Comparison of ENCODE assay signal across 8 cellular contexts in genomic region chr3:52057806-52058099, GRCh38. TPM values are rescaled to one million over a fixed set of nuclear protein-coding genes. Genes with fewer than 3 reads are reported as not detected.
DNase-seq lines count a peak whose midpoint lies in the region; ATAC-seq and TF ChIP-seq lines count a peak whose summit lies in the region.

No MANE protein-coding gene starts in this region.

- no peaks in the 10 kb centered on the region for H3K27me3 Mint-ChIP-seq in natural killer cell treated with Interleukin-12 subunit alpha and Interleukin-12 subunit beta and Interleukin-15 and Interleukin-18, amount 100 ng/mL, for 72 hours

- peak overlapping the region in 51 of 59 donors; percentile 13 to 99 (median 88) for H3K27ac ChIP-seq in dorsolateral prefrontal cortex

- H3K27me3 ChIP-seq in dorsolateral prefrontal cortex, result no peaks in the 10 kb centered on the region

- ATAC-seq in natural killer cell treated with Interleukin-12 subunit alpha and Interleukin-12 subunit beta and Interleukin-15 and Interleukin-18, amount 100 ng/mL, for 72 hours, result no peak

- no peak overlapping the region for H3K27ac Mint-ChIP-seq in natural killer cell treated with Interleukin-12 subunit alpha and Interleukin-12 subunit beta and Interleukin-15 and Interleukin-18, amount 100 ng/mL, for 72 hours

- TF ChIP-seq CTCF in AG10803 (conservative IDR thresholded peaks at IDR 0.05; ENCODE audit: low read length) (no peak), LNCaP clone FGC (IDR thresholded peaks at IDR 0.05; ENCODE audit: control insufficient read depth, extremely low read depth, insufficient read depth) (no peak), dorsolateral prefrontal cortex (IDR thresholded peaks at IDR 0.05 in 54 of 56, conservative IDR thresholded peaks at IDR 0.05 in 2 of 56; ENCODE audit: low read depth in 1 of 56, partially characterized antibody in 56 of 56) (peak in 1 of 56 donors; percentile 1)

- peaks cover 19 to 24% of the 10 kb centered on the region in 2 donors for H3K4me1 Mint-ChIP-seq in natural killer cell treated with Interleukin-12 subunit alpha and Interleukin-12 subunit beta and Interleukin-15 and Interleukin-18, amount 100 ng/mL, for 72 hours (ENCODE audit: low read depth in 2 of 2)

- DNase-seq in AG10803 (ENCODE audit: low read depth) (no peak), LNCaP clone FGC (ENCODE audit: low read depth) (no peak), dorsolateral prefrontal cortex (no peak), NCI-H2081 treated with DMSO at 0.1 percent for 48 hours (lab: John Stamatoyannopoulos, UW) (no peak), NCI-H526 treated with DMSO at 0.1 percent for 48 hours (lab: John Stamatoyannopoulos, UW) (no peak), SIG-M5 treated with dmso at 0.1 percent for 504 hours (lab: John Stamatoyannopoulos, UW; ENCODE audit: unreplicated experiment) (no peak), GM19238 (ENCODE audit: insufficient read length, low spot score) (no peak)
- DNase-seq in natural killer cell treated with Interleukin-12 subunit alpha and Interleukin-12 subunit beta and Interleukin-15 and Interleukin-18, amount 100 ng/mL, for 72 hours (ENCODE audit: low spot score), result no peak

- intact Hi-C loops in dorsolateral prefrontal cortex (cut with DNase I), result loop anchor here (1.0 to 10.0 kb wide), 5 partner anchors 61 to 140 kb away; partner anchors contain the start of genes ALAS1 (in 1 of the 2), PARP3 (in 1 of the 2) and RRP9 (in 1 of the 2)

- H3K36me3 Mint-ChIP-seq in natural killer cell treated with Interleukin-12 subunit alpha and Interleukin-12 subunit beta and Interleukin-15 and Interleukin-18, amount 100 ng/mL, for 72 hours, result no peaks in the 10 kb centered on the region

- H3K4me3 Mint-ChIP-seq in natural killer cell treated with Interleukin-12 subunit alpha and Interleukin-12 subunit beta and Interleukin-15 and Interleukin-18, amount 100 ng/mL, for 72 hours, result peak overlapping the region; percentile 93

- no peaks in the 10 kb centered on the region for H3K9me3 Mint-ChIP-seq in natural killer cell treated with Interleukin-12 subunit alpha and Interleukin-12 subunit beta and Interleukin-15 and Interleukin-18, amount 100 ng/mL, for 72 hours

- H3K4me3 ChIP-seq in AG10803 (ENCODE audit: low read length) (peak overlapping the region; percentile 69), LNCaP clone FGC (ENCODE audit: low read depth, low read length) (peak overlapping the region; percentile 49), dorsolateral prefrontal cortex (peak overlapping the region; percentile 33 to 96 (median 66))

RNA-seq across cellular contexts. Expression of gene DUSP7, which starts 1.4 kb away (rescaled TPM):
- 10 to 100 TPM; 29.0 to 90.9 (median 44.8) TPM for total RNA-seq in dorsolateral prefrontal cortex
- 10 to 100 TPM; 19.4 to 31.0 TPM for total RNA-seq in natural killer cell treated with Interleukin-12 subunit alpha and Interleukin-12 subunit beta and Interleukin-15 and Interleukin-18, amount 100 ng/mL, for 72 hours
